In genomic region chr11:58504232-58504631, GRCh38 we compare ENCODE assay signal across 1 cellular context.
TF ChIP-seq lines count a peak whose summit lies in the region.

No MANE protein-coding gene starts in this region.

TF ChIP-seq in IMR-90, 13 proteins besides CTCF, POLR2A, EP300 and RAD21:
- TF ChIP-seq ELK1 (IDR thresholded peaks at IDR 0.05; ENCODE audit: borderline replicate concordance, low read depth, low read length) (no peak), BHLHE40 (IDR thresholded peaks at IDR 0.05; ENCODE audit: low read depth, low read length) (no peak), RFX5 (IDR thresholded peaks at IDR 0.05; ENCODE audit: low read depth, low read length) (no peak), FOS (IDR thresholded peaks at IDR 0.05; ENCODE audit: low read depth, low read length) (no peak), USF2 (IDR thresholded peaks at IDR 0.05; ENCODE audit: low read depth, low read length) (no peak), NFE2L2 (IDR thresholded peaks at IDR 0.05; ENCODE audit: low read depth, low read length) (no peak), SMC3 (IDR thresholded peaks at IDR 0.05; ENCODE audit: low read depth, low read length) (no peak), MAZ (IDR thresholded peaks at IDR 0.05; ENCODE audit: borderline replicate concordance, low read depth, low read length) (no peak), CEBPB (IDR thresholded peaks at IDR 0.05; ENCODE audit: low read depth, low read length) (no peak)
